In the genomic region with DNA sequence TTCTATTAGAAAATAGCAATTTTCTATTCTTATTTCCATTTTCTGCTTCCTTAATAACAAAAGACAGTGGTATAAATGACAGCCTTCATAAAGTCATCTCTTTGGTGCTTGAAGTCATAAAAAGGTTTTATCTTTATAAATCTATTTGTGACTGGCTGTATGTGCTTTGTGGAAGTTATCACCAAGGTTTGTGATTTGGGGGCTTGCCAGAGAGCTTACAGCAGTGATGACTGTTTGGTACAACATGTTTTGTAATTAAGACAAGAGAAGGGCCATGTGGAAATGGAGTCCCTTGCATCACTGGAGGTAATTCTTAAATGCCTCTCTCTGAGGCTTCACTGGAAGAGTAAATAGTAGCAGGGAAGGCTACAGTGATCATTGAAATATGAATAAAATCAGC, we compare ENCODE assay signal across 2 cellular contexts.
TF ChIP-seq lines count a peak whose summit lies in the region.

No MANE protein-coding gene starts in this region.

TF ChIP-seq in HCT116, 20 proteins besides CTCF, POLR2A, EP300 and RAD21 (continued from another document):
- TF ChIP-seq, protein P1, sequence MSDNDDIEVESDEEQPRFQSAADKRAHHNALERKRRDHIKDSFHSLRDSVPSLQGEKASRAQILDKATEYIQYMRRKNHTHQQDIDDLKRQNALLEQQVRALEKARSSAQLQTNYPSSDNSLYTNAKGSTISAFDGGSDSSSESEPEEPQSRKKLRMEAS (IDR thresholded peaks at IDR 0.05), result 0 out of 2 replicates have a peak, but pooled peaks have one; percentile 22

TF ChIP-seq in SK-N-SH treated with all-trans-retinoic acid at 6 μM for 48 hours, 23 proteins besides CTCF, POLR2A, EP300 and RAD21:
- peak; percentile 47; the same call in 1 of the 2 replicates for TF ChIP-seq TCF4 (CRISPR knock-in tag; IDR thresholded peaks at IDR 0.05; ENCODE audit: borderline replicate concordance)
- TF ChIP-seq GLIS3 (CRISPR knock-in tag; IDR thresholded peaks at IDR 0.05), result no peak
